Comparison of ENCODE assay signal across 8 cellular contexts in genomic region chr1:27572019-27572678, GRCh38. TPM values are rescaled to one million over a fixed set of nuclear protein-coding genes. Genes with fewer than 3 reads are reported as not detected.
DNase-seq lines count a peak whose midpoint lies in the region; FAIRE-seq and TF ChIP-seq lines count a peak whose summit lies in the region.

No MANE protein-coding gene starts in this region.

- in situ Hi-C loops in G401 (cut with HindIII; ENCODE audit: low sequenced_read_pairs) (no loop called here), HAP-1 (cut with MboI; ENCODE audit: low sequenced_read_pairs) (no loop called here)

- H3K27ac ChIP-seq in ascending aorta (peak overlapping the region; percentile 93 to 96), skeletal muscle tissue (ENCODE audit: low read depth, low read length) (peak overlapping the region; percentile 94)

- TF ChIP-seq POLR2A in H54 (IDR thresholded peaks at IDR 0.05; ENCODE audit: low read depth, low read length) = no peak

- DNase-seq in G401 (ENCODE audit: low spot score) (peak; percentile 68), ascending aorta (ENCODE audit: low spot score in 2 of 2) (no peak), islet precursor cell (peak; percentile 76), H54 (ENCODE audit: insufficient read length, low spot score) (no peak), activated gamma-delta T cell (lab: John Stamatoyannopoulos, UW) (no peak), HAP-1 (ENCODE audit: low spot score in 2 of 2) (no peak), NCI-H82 (lab: John Stamatoyannopoulos, UW) (no peak)

- no peak for TF ChIP-seq CTCF in ascending aorta (IDR thresholded peaks at IDR 0.05)

- H3K9ac ChIP-seq in skeletal muscle tissue (ENCODE audit: low read depth in 1 of 3, low read length in 3 of 3) = peak overlapping the region; percentile 71 to 82 (median 79)

- FAIRE-seq in H54 (lab: Jason Lieb, UNC) = no peak

- H3K9me3 ChIP-seq in ascending aorta (no peaks in the 10 kb centered on the region), skeletal muscle tissue (ENCODE audit: control insufficient read depth in 3 of 3, low read length in 3 of 3) (no peaks in the 10 kb centered on the region), HAP-1 (no peaks in the 10 kb centered on the region)

- H3K4me3 ChIP-seq in ascending aorta (peak overlapping the region; percentile 30 to 43), skeletal muscle tissue (ENCODE audit: low read length in 3 of 3) (peak overlapping the region; percentile 38 to 70 (median 61)), HAP-1 (no peak overlapping the region)

- H3K27me3 ChIP-seq in ascending aorta (no peaks in the 10 kb centered on the region), skeletal muscle tissue (ENCODE audit: control insufficient read depth in 3 of 3, insufficient read depth in 3 of 3, low read length in 3 of 3) (no peaks in the 10 kb centered on the region), HAP-1 (ENCODE audit: low read depth) (no peaks in the 10 kb centered on the region)

- H3K4me1 ChIP-seq in ascending aorta = peaks cover 67 to 92% of the 10 kb centered on the region in 2 donors
- H3K4me1 ChIP-seq in skeletal muscle tissue (ENCODE audit: control insufficient read depth in 3 of 3, insufficient read depth in 3 of 3, low read length in 3 of 3) = peaks cover 83 to 91% (median 89%) of the 10 kb centered on the region in 3 donors
- H3K4me1 ChIP-seq in HAP-1 = peaks cover 5% of the 10 kb centered on the region

- H3K36me3 ChIP-seq in ascending aorta (no peaks in the 10 kb centered on the region), skeletal muscle tissue (ENCODE audit: control insufficient read depth in 3 of 3, insufficient read depth in 3 of 3, low read length in 3 of 3) (peaks cover 0 to 5% (median 0%) of the 10 kb centered on the region in 3 donors), HAP-1 (replicated peaks) (no peaks in the 10 kb centered on the region)

- intact Hi-C loops in ascending aorta (cut with DNase I) = no loop called here

RNA-seq across cellular contexts. Expression of gene AHDC1, which starts 31.8 kb away (rescaled TPM):
- total RNA-seq in G401 (2014; rRNA removed; shearing (Covaris generic)) = 6.5 and 8.1 TPM in 2 replicates
- total RNA-seq in ascending aorta (205 TPM), skeletal muscle tissue (19.8 TPM)

Comparison
In these comparisons a context has a peak if more than half of its experiments do, and no peak if none do; other contexts are left out.
1. DNase-seq: peak in G401 (single experiment) and islet precursor cell (single experiment); none in ascending aorta (0 of 2), H54 (single experiment), activated gamma-delta T cell (single experiment), HAP-1 (0 of 2) and NCI-H82 (single experiment).